ENCODE assay signal across 16 cellular contexts in the genomic region with DNA sequence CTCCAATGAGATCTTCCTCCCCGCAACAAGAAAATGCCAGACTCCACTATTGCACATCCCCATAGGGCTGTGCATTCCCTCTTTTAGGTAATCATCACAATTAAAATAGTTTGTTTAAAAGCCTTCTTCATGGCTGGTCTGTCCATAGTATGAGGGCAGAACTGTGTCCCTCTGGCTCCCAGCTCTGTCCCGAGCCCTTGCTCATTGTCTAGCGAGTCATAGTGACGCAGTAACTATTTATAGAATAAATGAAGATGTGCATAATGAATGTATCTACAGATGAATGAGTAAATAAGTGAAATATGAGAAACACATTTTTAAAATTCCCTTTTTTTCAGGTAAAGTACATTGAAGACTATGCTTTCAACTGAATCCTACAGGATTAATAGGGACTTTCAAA.
DNase-seq lines count a peak whose midpoint lies in the region; ATAC-seq and TF ChIP-seq lines count a peak whose summit lies in the region.
"Had no signal": no experiment of that assay in that cellular context is flagged by ENCODE, and none has a peak within 500 bp of the region (broad histone marks: within the 10 kb centered on the region; RNA-seq: fewer than 3 reads in every experiment).

No MANE protein-coding gene starts in this region.

- no peak for ATAC-seq in GM21576 (IDR thresholded peaks at IDR 0.05; ENCODE audit: unreplicated experiment)
- ATAC-seq in left colon: no peak
- no peak for ATAC-seq in naive thymus-derived CD8-positive, alpha-beta T cell

- H3K4me2 ChIP-seq in GM23248 (ENCODE audit: unreplicated experiment): no peak overlapping the region
- H3K4me2 ChIP-seq: BLaER1 had no signal

- H3K36me3 ChIP-seq in GM23248 (ENCODE audit: low read depth): no peaks in the 10 kb centered on the region
- H3K36me3 ChIP-seq: BLaER1 had no signal

- peaks cover 23% of the 10 kb centered on the region for H3K4me1 ChIP-seq in GM23248 (ENCODE audit: insufficient read depth)
- H3K4me1 ChIP-seq: BLaER1 had no signal

- in situ Hi-C loops in GM23248 (cut with MboI): no loop called here

- no peak overlapping the region for H2AFZ ChIP-seq in GM23248

- H3K9me3 ChIP-seq in GM23248 (ENCODE audit: low read depth): no peaks in the 10 kb centered on the region
- H3K9me3 ChIP-seq: BLaER1 had no signal

- TF ChIP-seq CTCF in fibroblast of mammary gland (conservative IDR thresholded peaks at IDR 0.05; ENCODE audit: control insufficient read depth, insufficient read depth, low read depth, low read length): no peak

- POLR2A ChIA-PET in naive thymus-derived CD8-positive, alpha-beta T cell (lab: Charles Lee): no interaction called here

- H3K27ac ChIP-seq in GM23248: no peak overlapping the region
- H3K27ac ChIP-seq: BLaER1 had no signal

- no peak overlapping the region for H3K9ac ChIP-seq in GM23248
- H3K9ac ChIP-seq: BLaER1 had no signal

- peaks cover 12% of the 10 kb centered on the region; the same call in 1 of the 2 replicates for H3F3A ChIP-seq in GM23248 (ENCODE audit: insufficient read depth)

- H3K4me3 ChIP-seq in GM23248: no peak overlapping the region
- H3K4me3 ChIP-seq in fibroblast of mammary gland (ENCODE audit: control insufficient read depth, low read depth, low read length): no peak overlapping the region
- H3K4me3 ChIP-seq: BLaER1 had no signal

- 40 to 42% methylated on average over 4 of the region's 4 CpGs for WGBS in GM23248 (ENCODE audit: low coverage in 1 of 2, low lambda C conversion rate in 2 of 2, missing lambda C conversion rate in 2 of 2), 2 experiments

- no peaks in the 10 kb centered on the region for H4K20me1 ChIP-seq in GM23248 (ENCODE audit: insufficient read depth)
- H4K20me1 ChIP-seq: BLaER1 had no signal

- H3K4me3 Mint-ChIP-seq in naive thymus-derived CD8-positive, alpha-beta T cell: no peak overlapping the region
- H3K4me3 Mint-ChIP-seq: CD14-positive monocyte; CD4-positive, alpha-beta memory T cell; H9; IgD-negative memory B cell had no signal

- peak overlapping the region in 1 of 10 donors; percentile 15 for H3K27ac Mint-ChIP-seq in naive thymus-derived CD8-positive, alpha-beta T cell
- H3K27ac Mint-ChIP-seq: CD4-positive, alpha-beta memory T cell; H9; IgD-negative memory B cell had no signal

- no peaks in the 10 kb centered on the region for H3K79me2 ChIP-seq in GM23248 (ENCODE audit: insufficient read depth)

- H3K4me1 Mint-ChIP-seq in naive thymus-derived CD8-positive, alpha-beta T cell: peaks cover 0 to 2% (median 0%) of the 10 kb centered on the region in 4 donors
- H3K4me1 Mint-ChIP-seq: CD14-positive monocyte; CD4-positive, alpha-beta memory T cell; IgD-negative memory B cell had no signal

- peak; percentile 52 for DNase-seq in EH (ENCODE audit: low read depth)
- peak; percentile 64 for DNase-seq in GM23248
- peak; percentile 31 for DNase-seq in fibroblast of mammary gland (ENCODE audit: low read depth)
- no peak for DNase-seq in left colon
- DNase-seq in naive thymus-derived CD8-positive, alpha-beta T cell: no peak
- DNase-seq: ACHN; CD4-positive, alpha-beta memory T cell; DMS153; DMS79; H9; Karpas-422; KBM-7 had no signal

- no peaks in the 10 kb centered on the region for H3K9me2 ChIP-seq in GM23248 (ENCODE audit: insufficient read depth)

- no peaks in the 10 kb centered on the region for H3K36me3 Mint-ChIP-seq in naive thymus-derived CD8-positive, alpha-beta T cell
- H3K36me3 Mint-ChIP-seq: CD14-positive monocyte; CD4-positive, alpha-beta memory T cell; IgD-negative memory B cell had no signal

- intact Hi-C loops in left colon (cut with DNase I, micrococcal nuclease): loop anchor here in 1 of 2 donors (10.0 kb wide), 1 partner anchor 432 kb away; no protein-coding TSS in a partner anchor

- H3K27me3 Mint-ChIP-seq in naive thymus-derived CD8-positive, alpha-beta T cell: peaks cover 0 to 10% (median 5%) of the 10 kb centered on the region in 5 donors

- H3K9me3 Mint-ChIP-seq in naive thymus-derived CD8-positive, alpha-beta T cell: no peaks in the 10 kb centered on the region
- H3K9me3 Mint-ChIP-seq: IgD-negative memory B cell had no signal

- no peaks in the 10 kb centered on the region for H3K27me3 ChIP-seq in GM23248 (replicated peaks; ENCODE audit: insufficient read depth)
- H3K27me3 ChIP-seq: BLaER1 had no signal

Comparison
In these comparisons a context has a peak if more than half of its experiments do, and no peak if none do; other contexts are left out.
1. DNase-seq: peak in EH (single experiment), GM23248 (single experiment) and fibroblast of mammary gland (single experiment); none in left colon (0 of 2) and naive thymus-derived CD8-positive, alpha-beta T cell (0 of 10).